ENCODE assay signal across 18 cellular contexts in the genomic region with DNA sequence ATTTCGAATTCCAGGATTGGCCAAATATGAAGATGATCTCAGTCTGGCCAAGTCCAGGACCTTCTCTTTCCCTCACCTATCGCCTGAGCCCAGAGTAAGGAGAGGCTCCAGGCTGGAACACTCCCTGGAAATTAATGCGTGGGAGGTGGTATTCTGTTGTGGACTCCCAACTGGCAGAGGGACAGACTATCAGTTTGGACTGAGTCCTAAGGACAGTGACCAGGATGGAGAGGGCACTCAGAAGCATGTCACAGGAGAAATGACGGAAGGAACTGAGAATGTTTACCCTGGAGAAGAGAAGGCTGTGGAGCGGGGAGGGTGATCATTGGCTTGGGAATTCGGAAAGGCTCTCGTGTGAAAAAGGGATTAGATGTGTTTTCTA.
DNase-seq lines count a peak whose midpoint lies in the region; ATAC-seq and TF ChIP-seq lines count a peak whose summit lies in the region.
"Had no signal": no experiment of that assay in that cellular context is flagged by ENCODE, and none has a peak within 500 bp of the region (broad histone marks: within the 10 kb centered on the region; RNA-seq: fewer than 3 reads in every experiment).

No MANE protein-coding gene starts in this region.

- TF ChIP-seq POLR2A in tibial nerve (IDR thresholded peaks at IDR 0.05): no peak

- H3K27ac Mint-ChIP-seq in endodermal cell: peak overlapping the region; percentile 4
- H3K27ac Mint-ChIP-seq in naive thymus-derived CD8-positive, alpha-beta T cell: no peak overlapping the region
- H3K27ac Mint-ChIP-seq: activated CD8-positive, alpha-beta memory T cell treated with anti-CD3 and anti-CD28 coated beads, Interleukin-2, amount 10 ng/mL, durations not matched to agents 7 days and 5 days; activated naive CD4-positive, alpha-beta T cell treated with anti-CD3 and anti-CD28 coated beads, Interleukin-2, amount 50 U/mL, for 24 hours; CD4-positive, CD25-positive, alpha-beta regulatory T cell; stimulated activated effector memory CD8-positive, alpha-beta T cell treated with anti-CD3 and anti-CD28 coated beads, Interleukin-12 subunit alpha, Interleukin-12 subunit beta, amount 100 ng/mL, for 72 hours had no signal

- H3K9me3 Mint-ChIP-seq in endodermal cell: no peaks in the 10 kb centered on the region
- H3K9me3 Mint-ChIP-seq in naive thymus-derived CD8-positive, alpha-beta T cell: no peaks in the 10 kb centered on the region
- H3K9me3 Mint-ChIP-seq in activated T-cell treated with anti-CD3 and anti-CD28 coated beads, Interleukin-2, amount 50 U/mL, for 4 hours: no peaks in the 10 kb centered on the region
- H3K9me3 Mint-ChIP-seq: activated naive CD4-positive, alpha-beta T cell treated with anti-CD3 and anti-CD28 coated beads, Interleukin-2, amount 50 U/mL, for 24 hours; stimulated activated effector memory CD8-positive, alpha-beta T cell treated with anti-CD3 and anti-CD28 coated beads, Interleukin-12 subunit alpha, Interleukin-12 subunit beta, amount 100 ng/mL, for 72 hours; WTC11 had no signal

- H3K9ac ChIP-seq in endodermal cell (ENCODE audit: extremely low read depth, low read length, poor library complexity, severe bottlenecking): no peak overlapping the region

- no peaks in the 10 kb centered on the region for H3K27me3 Mint-ChIP-seq in endodermal cell (ENCODE audit: insufficient read depth)
- H3K27me3 Mint-ChIP-seq in naive thymus-derived CD8-positive, alpha-beta T cell: peaks cover 0 to 3% (median 0%) of the 10 kb centered on the region in 5 donors
- peaks cover 8% of the 10 kb centered on the region for H3K27me3 Mint-ChIP-seq in activated T-cell treated with anti-CD3 and anti-CD28 coated beads, Interleukin-2, amount 50 U/mL, for 4 hours (ENCODE audit: low read depth)
- H3K27me3 Mint-ChIP-seq: activated naive CD4-positive, alpha-beta T cell treated with anti-CD3 and anti-CD28 coated beads, Interleukin-2, amount 50 U/mL, for 24 hours had no signal

- DNase-seq in RWPE2 (ENCODE audit: low spot score): no peak
- DNase-seq in endodermal cell: peak; percentile 48
- peak; percentile 81 for DNase-seq in myocyte (ENCODE audit: low read depth)
- no peak for DNase-seq in tibial nerve (ENCODE audit: low spot score in 2 of 2)
- DNase-seq in naive thymus-derived CD8-positive, alpha-beta T cell: no peak
- DNase-seq in germinal center (ENCODE audit: low spot score): no peak
- DNase-seq in activated T-cell treated with anti-CD3 and anti-CD28 coated beads, Interleukin-2, amount 50 U/mL, for 4 hours: no peak
- DNase-seq in inferior parietal cortex (ENCODE audit: extremely low spot score): no peak
- DNase-seq: activated CD8-positive, alpha-beta memory T cell treated with anti-CD3 and anti-CD28 coated beads, Interleukin-2, amount 10 ng/mL, durations not matched to agents 7 days and 5 days; CD4-positive, CD25-positive, alpha-beta regulatory T cell; NCI-H1092 treated with DMSO at 0.1 percent for 48 hours; NCI-H345; posterior cingulate gyrus; stimulated activated CD4-positive, alpha-beta T cell treated with anti-CD3 and anti-CD28 coated beads, Interleukin-2, amount 100 ng/mL, for 48 hours; SW 1271 had no signal

- H3K36me3 ChIP-seq in RWPE2 (ENCODE audit: low read depth) (peaks cover 14% of the 10 kb centered on the region), endodermal cell (ENCODE audit: control insufficient read depth, insufficient read depth, low read length) (peaks cover 61% of the 10 kb centered on the region), tibial nerve (no peaks in the 10 kb centered on the region)

- POLR2A ChIA-PET in naive thymus-derived CD8-positive, alpha-beta T cell (lab: Charles Lee): no interaction called here

- ATAC-seq in RWPE2 (ENCODE audit: low read depth): no peak
- no peak for ATAC-seq in naive thymus-derived CD8-positive, alpha-beta T cell
- no peak for ATAC-seq in activated T-cell treated with anti-CD3 and anti-CD28 coated beads, Interleukin-2, amount 50 U/mL, for 4 hours
- ATAC-seq: activated CD8-positive, alpha-beta memory T cell treated with anti-CD3 and anti-CD28 coated beads, Interleukin-2, amount 10 ng/mL, durations not matched to agents 7 days and 5 days had no signal

- TF ChIP-seq CTCF in RWPE2 (IDR thresholded peaks at IDR 0.05; ENCODE audit: poor library complexity, severe bottlenecking): no peak
- TF ChIP-seq CTCF in endodermal cell (conservative IDR thresholded peaks at IDR 0.05): no peak
- TF ChIP-seq CTCF in tibial nerve (IDR thresholded peaks at IDR 0.05): no peak

- H3K27me3 ChIP-seq in RWPE2 (ENCODE audit: insufficient read depth, poor library complexity, severe bottlenecking) (no peaks in the 10 kb centered on the region), endodermal cell (ENCODE audit: control insufficient read depth, insufficient read depth, low read length, poor library complexity, severe bottlenecking) (no peaks in the 10 kb centered on the region), tibial nerve (no peaks in the 10 kb centered on the region)

- peaks cover 3% of the 10 kb centered on the region for H3K36me3 Mint-ChIP-seq in endodermal cell (ENCODE audit: low read depth)
- no peaks in the 10 kb centered on the region for H3K36me3 Mint-ChIP-seq in naive thymus-derived CD8-positive, alpha-beta T cell
- no peaks in the 10 kb centered on the region for H3K36me3 Mint-ChIP-seq in activated T-cell treated with anti-CD3 and anti-CD28 coated beads, Interleukin-2, amount 50 U/mL, for 4 hours (ENCODE audit: insufficient read depth)
- H3K36me3 Mint-ChIP-seq: activated CD8-positive, alpha-beta memory T cell treated with anti-CD3 and anti-CD28 coated beads, Interleukin-2, amount 10 ng/mL, durations not matched to agents 7 days and 5 days; activated naive CD4-positive, alpha-beta T cell treated with anti-CD3 and anti-CD28 coated beads, Interleukin-2, amount 50 U/mL, for 24 hours; CD4-positive, CD25-positive, alpha-beta regulatory T cell; stimulated activated effector memory CD8-positive, alpha-beta T cell treated with anti-CD3 and anti-CD28 coated beads, Interleukin-12 subunit alpha, Interleukin-12 subunit beta, amount 100 ng/mL, for 72 hours; WTC11 had no signal

- H3K4me3 ChIP-seq in RWPE2 (ENCODE audit: severe bottlenecking): no peak overlapping the region
- no peak overlapping the region for H3K4me3 ChIP-seq in endodermal cell (ENCODE audit: low read length)
- no peak overlapping the region for H3K4me3 ChIP-seq in tibial nerve

- TF ChIP-seq EP300 in tibial nerve (IDR thresholded peaks at IDR 0.05): no peak

- H3K9me3 ChIP-seq in RWPE2 (ENCODE audit: severe bottlenecking) (no peaks in the 10 kb centered on the region), endodermal cell (ENCODE audit: control insufficient read depth, low read length) (no peaks in the 10 kb centered on the region), tibial nerve (no peaks in the 10 kb centered on the region)

- H3K4me1 Mint-ChIP-seq in endodermal cell: peaks cover 39% of the 10 kb centered on the region
- H3K4me1 Mint-ChIP-seq in naive thymus-derived CD8-positive, alpha-beta T cell: no peaks in the 10 kb centered on the region
- no peaks in the 10 kb centered on the region for H3K4me1 Mint-ChIP-seq in activated T-cell treated with anti-CD3 and anti-CD28 coated beads, Interleukin-2, amount 50 U/mL, for 4 hours (ENCODE audit: low read depth)
- H3K4me1 Mint-ChIP-seq: activated CD8-positive, alpha-beta memory T cell treated with anti-CD3 and anti-CD28 coated beads, Interleukin-2, amount 10 ng/mL, durations not matched to agents 7 days and 5 days; activated naive CD4-positive, alpha-beta T cell treated with anti-CD3 and anti-CD28 coated beads, Interleukin-2, amount 50 U/mL, for 24 hours; CD4-positive, CD25-positive, alpha-beta regulatory T cell; stimulated activated effector memory CD8-positive, alpha-beta T cell treated with anti-CD3 and anti-CD28 coated beads, Interleukin-12 subunit alpha, Interleukin-12 subunit beta, amount 100 ng/mL, for 72 hours had no signal

- H3K4me1 ChIP-seq in RWPE2 (ENCODE audit: insufficient read depth, poor library complexity, severe bottlenecking) (peaks cover 57% of the 10 kb centered on the region), endodermal cell (ENCODE audit: control insufficient read depth, insufficient read depth, low read length) (peaks cover 14% of the 10 kb centered on the region), tibial nerve (peaks cover 0 to 57% (median 10%) of the 10 kb centered on the region in 4 donors)

- H3K4me3 Mint-ChIP-seq in endodermal cell: no peak overlapping the region
- H3K4me3 Mint-ChIP-seq in naive thymus-derived CD8-positive, alpha-beta T cell: no peak overlapping the region
- H3K4me3 Mint-ChIP-seq in activated T-cell treated with anti-CD3 and anti-CD28 coated beads, Interleukin-2, amount 50 U/mL, for 4 hours: no peak overlapping the region
- H3K4me3 Mint-ChIP-seq: activated CD8-positive, alpha-beta memory T cell treated with anti-CD3 and anti-CD28 coated beads, Interleukin-2, amount 10 ng/mL, durations not matched to agents 7 days and 5 days; activated naive CD4-positive, alpha-beta T cell treated with anti-CD3 and anti-CD28 coated beads, Interleukin-2, amount 50 U/mL, for 24 hours; CD4-positive, CD25-positive, alpha-beta regulatory T cell; stimulated activated effector memory CD8-positive, alpha-beta T cell treated with anti-CD3 and anti-CD28 coated beads, Interleukin-12 subunit alpha, Interleukin-12 subunit beta, amount 100 ng/mL, for 72 hours; WTC11 had no signal

- H3K27ac ChIP-seq in RWPE2 (ENCODE audit: poor library complexity, severe bottlenecking) (peak overlapping the region; percentile 78), endodermal cell (ENCODE audit: low read depth, low read length) (no peak overlapping the region), tibial nerve (peak overlapping the region; percentile 15 to 90 (median 61))

- 84 to 97% methylated on average over 6 to 7 of the region's 7 CpGs for WGBS in endodermal cell (ENCODE audit: insufficient coverage in 1 of 2, insufficient read length in 1 of 2), 2 experiments
- WGBS in tibial nerve, 2 donors: 51 to 58% methylated on average over 7 of the region's 7 CpGs

Comparison
In these comparisons a context has a peak if more than half of its experiments do, and no peak if none do; other contexts are left out.
1. DNase-seq: peak in endodermal cell (single experiment) and myocyte (single experiment); none in RWPE2 (single experiment), tibial nerve (0 of 2), naive thymus-derived CD8-positive, alpha-beta T cell (0 of 10), germinal center (single experiment), activated T-cell treated with anti-CD3 and anti-CD28 coated beads, Interleukin-2, amount 50 U/mL, for 4 hours (single experiment) and inferior parietal cortex (single experiment).